8 cellular contexts compared by ENCODE assay signal in genomic region chr1:113904674-113905434, GRCh38. TPM values are rescaled to one million over a fixed set of nuclear protein-coding genes. Genes with fewer than 3 reads are reported as not detected.
DNase-seq lines count a peak whose midpoint lies in the region; ATAC-seq, FAIRE-seq and TF ChIP-seq lines count a peak whose summit lies in the region.

TSS of gene AP4B1 (minus strand) at chr1:113904799. CDS start at chr1:113904717, 82 bp downstream.
TSS of gene DCLRE1B (plus strand) at chr1:113905326. CDS start at chr1:113905587, 261 bp downstream.

- WGBS in A549 (ENCODE audit: missing lambda C conversion rate) = under 1% methylated on average over 37 of the region's 67 CpGs

- intact Hi-C loops in gastrocnemius medialis (cut with DNase I; ENCODE audit: low total_unique reads) = loop anchor here (1.0 to 5.0 kb wide), 6 partner anchors 24 to 767 kb away; partner anchors contain the start of genes DENND2C, HIPK1, PHTF1 and RSBN1

- peak within 1 kb of the TSS; percentile 86 to 98 (median 95) for H3K4me3 Mint-ChIP-seq in brain

- FAIRE-seq in A549 (lab: Jason Lieb, UNC) (no peak), TTC549 (lab: Jason Lieb, UNC) (peak; percentile 93)

- H3K9me3 ChIP-seq in A549 (no peaks in the 10 kb centered on the region), gastrocnemius medialis (no peaks in the 10 kb centered on the region)

- TF ChIP-seq EP300 in A549 (IDR thresholded peaks at IDR 0.05) = no peak

- H3K4me3 ChIP-seq in A549 (peak within 1 kb of the TSS; percentile 77), gastrocnemius medialis (peak within 1 kb of the TSS; percentile 79 to 93 (median 84))

- peak within 1 kb of the TSS; percentile 83 to 92 for H3K27ac ChIP-seq in A549
- H3K27ac ChIP-seq in gastrocnemius medialis = peak within 1 kb of the TSS; percentile 90 to 91 (median 90)

- peak; percentile 61 to 76 for TF ChIP-seq RAD21 in A549 (conservative IDR thresholded peaks at IDR 0.05 in 1 of 2, IDR thresholded peaks at IDR 0.05 in 1 of 2)

- CTCF ChIA-PET in A549 (lab: Yijun Ruan, JAX) = interaction anchor here (0.7 to 3.0 kb wide), 11 partner anchors 12 to 146 kb away, joined by 3 to 11 read pairs (median 3); partner anchors contain the start of genes BCL2L15, HIPK1 and PHTF1

- no peaks in the 10 kb centered on the region for H3K9me3 Mint-ChIP-seq in brain

- peaks cover 6% of the 10 kb centered on the region for H3K27me3 Mint-ChIP-seq in brain

- H3K4me1 ChIP-seq in A549 = peaks cover 9% of the 10 kb centered on the region; the same call in 1 of the 3 replicates
- peaks cover 20 to 22% of the 10 kb centered on the region in 2 donors for H3K4me1 ChIP-seq in gastrocnemius medialis

- in situ Hi-C loops in gastrocnemius medialis (cut with MboI; ENCODE audit: low sequenced_read_pairs in 4 of 4) = loop anchor here (5.0 to 25.0 kb wide), 5 partner anchors 70 to 1293 kb away; partner anchors contain the start of genes CAPZA1 (in 1 of the 4), MAGI3 (in 1 of the 4), RSBN1 (in 1 of the 4) and ST7L (in 1 of the 4)

- no peaks in the 10 kb centered on the region for H3K27me3 ChIP-seq in gastrocnemius medialis

- peaks cover 51% of the 10 kb centered on the region for H3K4me1 Mint-ChIP-seq in brain

- peak; percentile 40 for TF ChIP-seq CTCF in A549 (IDR thresholded peaks at IDR 0.05)
- peak; percentile 36 to 37 for TF ChIP-seq CTCF in brain (conservative IDR thresholded peaks at IDR 0.05)
- TF ChIP-seq CTCF in gastrocnemius medialis (IDR thresholded peaks at IDR 0.05 in 4 of 5, conservative IDR thresholded peaks at IDR 0.05 in 1 of 5) = peak; percentile 50 to 83 (median 78)

- POLR2A ChIA-PET in A549 (lab: Yijun Ruan, JAX) = interaction anchor here (3.5 kb wide), 1 partner anchor 25 kb away, joined by 32 read pairs; the partner anchor contains the start of gene HIPK1

- DNase-seq in A549 (ENCODE audit: low read depth in 1 of 2, low spot score in 1 of 2) = peak; percentile 86 to 99
- peak; percentile 99 for DNase-seq in NCI-H2107 treated with DMSO at 0.1 percent for 48 hours (lab: John Stamatoyannopoulos, UW; ENCODE audit: unreplicated experiment)
- peak; percentile 94 for DNase-seq in iPS DF 4.7 (ENCODE audit: extremely low read depth, low spot score)
- DNase-seq in gastrocnemius medialis = peak; percentile 99

- H3K27ac Mint-ChIP-seq in brain = peak within 1 kb of the TSS; percentile 92 to 100 (median 98)

- H3K4me2 ChIP-seq in A549 = peak within 1 kb of the TSS; percentile 95

- peak; percentile 95 to 96 for ATAC-seq in A549
- ATAC-seq in HG03066 (IDR thresholded peaks at IDR 0.05; ENCODE audit: low read depth, unreplicated experiment) = peak; percentile 88
- peak; percentile 95 to 97 for ATAC-seq in gastrocnemius medialis

- H3K36me3 ChIP-seq in gastrocnemius medialis = peaks cover 0 to 38% of the 10 kb centered on the region in 2 donors

- H3K36me3 Mint-ChIP-seq in brain = peaks cover 28% of the 10 kb centered on the region

- TF ChIP-seq POLR2A in A549 (IDR thresholded peaks at IDR 0.05; ENCODE audit: low read length) = peak; percentile 76
- peak; percentile 77 for TF ChIP-seq POLR2A in GM18526 (IDR thresholded peaks at IDR 0.05; ENCODE audit: extremely low read depth, insufficient read length)
- peak; percentile 65 to 71 for TF ChIP-seq POLR2A in gastrocnemius medialis (IDR thresholded peaks at IDR 0.05)

TF ChIP-seq in A549, 52 proteins besides CTCF, POLR2A, EP300 and RAD21 (continues in another document):
- TF ChIP-seq POLR2AphosphoS2 (conservative IDR thresholded peaks at IDR 0.05; ENCODE audit: low read length) (no peak), FOSL2 (IDR thresholded peaks at IDR 0.05) (no peak), FOSL2 (CRISPR knock-in tag; IDR thresholded peaks at IDR 0.05) (peak; percentile 63), ZSCAN20 (CRISPR knock-in tag; IDR thresholded peaks at IDR 0.05) (no peak), FOSB (CRISPR knock-in tag; IDR thresholded peaks at IDR 0.05) (no peak), ZNF302 (CRISPR knock-in tag; IDR thresholded peaks at IDR 0.05) (no peak), ZFP36 (IDR thresholded peaks at IDR 0.05; ENCODE audit: borderline replicate concordance, partially characterized antibody) (no peak), CHD4 (IDR thresholded peaks at IDR 0.05; ENCODE audit: borderline replicate concordance) (no peak), ATOH8 (CRISPR knock-in tag; IDR thresholded peaks at IDR 0.05; ENCODE audit: low read depth) (no peak), PHF8 (IDR thresholded peaks at IDR 0.05; ENCODE audit: borderline replicate concordance, low read depth) (peak; percentile 66; the same call in 1 of the 2 replicates), KDM1A (IDR thresholded peaks at IDR 0.05; ENCODE audit: low read depth) (no peak), NFE2L2 (conservative IDR thresholded peaks at IDR 0.05; ENCODE audit: low read length) (no peak), TFCP2L1 (CRISPR knock-in tag; IDR thresholded peaks at IDR 0.05) (no peak), HOXA7 (CRISPR knock-in tag; IDR thresholded peaks at IDR 0.05) (no peak), SREBF2 (IDR thresholded peaks at IDR 0.05) (no peak), HOXB5 (CRISPR knock-in tag; IDR thresholded peaks at IDR 0.05) (no peak), FOXS1 (CRISPR knock-in tag; IDR thresholded peaks at IDR 0.05) (no peak)
- TF ChIP-seq, protein P1, sequence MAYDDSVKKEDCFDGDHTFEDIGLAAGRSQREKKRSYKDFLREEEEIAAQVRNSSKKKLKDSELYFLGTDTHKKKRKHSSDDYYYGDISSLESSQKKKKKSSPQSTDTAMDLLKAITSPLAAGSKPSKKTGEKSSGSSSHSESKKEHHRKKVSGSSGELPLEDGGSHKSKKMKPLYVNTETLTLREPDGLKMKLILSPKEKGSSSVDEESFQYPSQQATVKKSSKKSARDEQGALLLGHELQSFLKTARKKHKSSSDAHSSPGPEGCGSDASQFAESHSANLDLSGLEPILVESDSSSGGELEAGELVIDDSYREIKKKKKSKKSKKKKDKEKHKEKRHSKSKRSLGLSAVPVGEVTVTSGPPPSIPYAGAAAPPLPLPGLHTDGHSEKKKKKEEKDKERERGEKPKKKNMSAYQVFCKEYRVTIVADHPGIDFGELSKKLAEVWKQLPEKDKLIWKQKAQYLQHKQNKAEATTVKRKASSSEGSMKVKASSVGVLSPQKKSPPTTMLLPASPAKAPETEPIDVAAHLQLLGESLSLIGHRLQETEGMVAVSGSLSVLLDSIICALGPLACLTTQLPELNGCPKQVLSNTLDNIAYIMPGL (CRISPR knock-in tag; IDR thresholded peaks at IDR 0.05; ENCODE audit: borderline replicate concordance) = no peak
- TF ChIP-seq, protein P2, sequence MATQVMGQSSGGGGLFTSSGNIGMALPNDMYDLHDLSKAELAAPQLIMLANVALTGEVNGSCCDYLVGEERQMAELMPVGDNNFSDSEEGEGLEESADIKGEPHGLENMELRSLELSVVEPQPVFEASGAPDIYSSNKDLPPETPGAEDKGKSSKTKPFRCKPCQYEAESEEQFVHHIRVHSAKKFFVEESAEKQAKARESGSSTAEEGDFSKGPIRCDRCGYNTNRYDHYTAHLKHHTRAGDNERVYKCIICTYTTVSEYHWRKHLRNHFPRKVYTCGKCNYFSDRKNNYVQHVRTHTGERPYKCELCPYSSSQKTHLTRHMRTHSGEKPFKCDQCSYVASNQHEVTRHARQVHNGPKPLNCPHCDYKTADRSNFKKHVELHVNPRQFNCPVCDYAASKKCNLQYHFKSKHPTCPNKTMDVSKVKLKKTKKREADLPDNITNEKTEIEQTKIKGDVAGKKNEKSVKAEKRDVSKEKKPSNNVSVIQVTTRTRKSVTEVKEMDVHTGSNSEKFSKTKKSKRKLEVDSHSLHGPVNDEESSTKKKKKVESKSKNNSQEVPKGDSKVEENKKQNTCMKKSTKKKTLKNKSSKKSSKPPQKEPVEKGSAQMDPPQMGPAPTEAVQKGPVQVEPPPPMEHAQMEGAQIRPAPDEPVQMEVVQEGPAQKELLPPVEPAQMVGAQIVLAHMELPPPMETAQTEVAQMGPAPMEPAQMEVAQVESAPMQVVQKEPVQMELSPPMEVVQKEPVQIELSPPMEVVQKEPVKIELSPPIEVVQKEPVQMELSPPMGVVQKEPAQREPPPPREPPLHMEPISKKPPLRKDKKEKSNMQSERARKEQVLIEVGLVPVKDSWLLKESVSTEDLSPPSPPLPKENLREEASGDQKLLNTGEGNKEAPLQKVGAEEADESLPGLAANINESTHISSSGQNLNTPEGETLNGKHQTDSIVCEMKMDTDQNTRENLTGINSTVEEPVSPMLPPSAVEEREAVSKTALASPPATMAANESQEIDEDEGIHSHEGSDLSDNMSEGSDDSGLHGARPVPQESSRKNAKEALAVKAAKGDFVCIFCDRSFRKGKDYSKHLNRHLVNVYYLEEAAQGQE (IDR thresholded peaks at IDR 0.05) = peak; percentile 53; the same call in 1 of the 2 replicates
- TF ChIP-seq, protein P3, sequence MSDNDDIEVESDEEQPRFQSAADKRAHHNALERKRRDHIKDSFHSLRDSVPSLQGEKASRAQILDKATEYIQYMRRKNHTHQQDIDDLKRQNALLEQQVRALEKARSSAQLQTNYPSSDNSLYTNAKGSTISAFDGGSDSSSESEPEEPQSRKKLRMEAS (IDR thresholded peaks at IDR 0.05) = peak; percentile 82; the same call in 1 of the 2 replicates

RNA-seq across cellular contexts. Expression of gene AP4B1, which starts in this region (rescaled TPM):
- polyA plus RNA-seq in A549 (2011; rRNA removed) = 11.9 and 12.0 TPM in 2 replicates
- 5.3 and 5.6 TPM in 2 replicates for polyA plus RNA-seq in A549 (2012; cell fraction: cytosol; rRNA removed)
- polyA plus RNA-seq in A549 (2012; cell fraction: nucleus; rRNA removed) = 8.3 and 12.4 TPM in 2 replicates
- polyA plus RNA-seq in A549 (2017; fragmentation: RNase III; extraction: RNeasy Plus Mini Kit Qiagen cat#74134 plus additional on column Dnase treatment) = 9.2 to 9.4 TPM (median 9.2 TPM) in 3 replicates
- polyA minus RNA-seq in A549 (2011; rRNA and poly(A)+ RNA removed) = 13.3 and 13.9 TPM in 2 replicates
- polyA plus RNA-seq in brain (ENCODE audit: insufficient read depth, low read depth, low replicate concordance) = 8.2 TPM
- 10 to 100 TPM in 1 of 4 donors, 1 to 10 TPM in 3; 6.5 to 11.2 (median 8.4) TPM for total RNA-seq in gastrocnemius medialis

RNA-seq across cellular contexts. Expression of gene DCLRE1B, which starts in this region (rescaled TPM):
- polyA plus RNA-seq in A549 (2011; rRNA removed) = 4.8 and 6.3 TPM in 2 replicates
- polyA plus RNA-seq in A549 (2012; cell fraction: cytosol; rRNA removed) = 3.8 and 5.1 TPM in 2 replicates
- 2.6 TPM in 2 replicates for polyA plus RNA-seq in A549 (2012; cell fraction: nucleus; rRNA removed)
- polyA plus RNA-seq in A549 (2017; fragmentation: RNase III; extraction: RNeasy Plus Mini Kit Qiagen cat#74134 plus additional on column Dnase treatment) = 5.5 to 6.4 TPM (median 5.7 TPM) in 3 replicates
- 5.5 and 6.7 TPM in 2 replicates for polyA minus RNA-seq in A549 (2011; rRNA and poly(A)+ RNA removed)
- 8.8 TPM for polyA plus RNA-seq in brain (ENCODE audit: insufficient read depth, low read depth, low replicate concordance)
- total RNA-seq in gastrocnemius medialis = 1 to 10 TPM; 1.4 to 3.3 (median 1.7) TPM

Comparison
In these comparisons a context has a peak if more than half of its experiments do, and no peak if none do; other contexts are left out.
1. Peak in every context shown above with its lines: DNase-seq, ATAC-seq, H3K4me3 ChIP-seq and H3K27ac ChIP-seq.